Comparison of ENCODE assay signal across 9 cellular contexts in the genomic region with DNA sequence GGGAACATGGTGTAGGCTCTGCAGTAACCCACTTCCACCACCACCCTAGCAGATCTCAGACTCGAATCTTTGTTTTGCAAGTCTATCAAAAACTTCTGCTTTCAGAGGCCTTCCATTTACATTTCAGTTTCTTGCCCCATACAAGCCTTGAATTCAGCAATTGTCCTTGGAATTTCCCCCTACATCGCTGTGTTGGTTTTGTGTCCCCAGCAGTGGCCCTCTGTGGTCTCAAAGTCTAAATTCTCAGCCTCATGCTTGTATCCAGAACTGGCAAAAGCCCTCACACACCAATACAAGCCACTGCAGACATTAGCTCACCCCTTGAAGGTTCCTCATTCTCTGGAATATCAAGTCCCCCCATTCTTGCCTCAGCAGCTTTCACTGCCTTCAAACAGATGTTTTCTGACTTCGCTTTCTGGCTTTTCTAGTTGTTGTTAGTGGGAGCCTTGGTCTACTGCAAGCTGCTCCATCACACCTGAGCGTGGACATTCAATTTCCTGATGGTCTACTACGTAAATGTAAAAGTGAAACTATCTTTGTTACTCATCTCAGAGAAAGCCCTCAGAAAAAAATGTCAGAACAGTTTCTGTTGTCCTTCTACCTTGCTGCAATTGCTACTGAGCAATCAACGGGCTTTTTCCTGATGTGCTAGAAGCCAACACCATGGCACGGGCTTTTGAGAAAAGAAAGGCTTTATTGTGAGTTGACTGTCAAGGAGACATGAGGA. TPM values are rescaled to one million over a fixed set of nuclear protein-coding genes. Genes with fewer than 3 reads are reported as not detected.
DNase-seq lines count a peak whose midpoint lies in the region; ATAC-seq and TF ChIP-seq lines count a peak whose summit lies in the region.
"Had no signal": no experiment of that assay in that cellular context is flagged by ENCODE, and none has a peak within 500 bp of the region (broad histone marks: within the 10 kb centered on the region; RNA-seq: fewer than 3 reads in every experiment).

No MANE protein-coding gene starts in this region.

- peak overlapping the region; percentile 35 to 61 (median 42) for H3K27ac ChIP-seq in transverse colon
- H3K27ac ChIP-seq: VCaP had no signal

- intact Hi-C loops in activated T-helper 1 cell treated with anti-CD3 and anti-CD28 coated beads, Interleukin-12 subunit alpha, Interleukin-12 subunit beta, Interleukin-2, Interleukin-4 antibody, amounts not matched to agents 30 ng/mL and 10 ng/mL and 1 ng/mL, durations not matched to agents 14 hours and 24 hours and 36 hours (cut with micrococcal nuclease) = loop anchor here (2.0 to 5.0 kb wide), 4 partner anchors 13 to 1568 kb away; a partner anchor contains a TSS
- intact Hi-C loops in transverse colon (cut with DNase I; ENCODE audit: low total_unique reads) = no loop called here

- H3K4me3 Mint-ChIP-seq in activated naive CD4-positive, alpha-beta T cell treated with anti-CD3 and anti-CD28 coated beads, Interleukin-2, amount 10 ng/mL, durations not matched to agents 7 days and 5 days = peak overlapping the region; percentile 52
- H3K4me3 Mint-ChIP-seq in activated T-helper 1 cell treated with anti-CD3 and anti-CD28 coated beads, Interleukin-12 subunit alpha, Interleukin-12 subunit beta, Interleukin-2, Interleukin-4 antibody, amounts not matched to agents 30 ng/mL and 10 ng/mL and 1 ng/mL, durations not matched to agents 14 hours and 24 hours and 36 hours = peak overlapping the region; percentile 83

- H3K4me1 Mint-ChIP-seq in activated naive CD4-positive, alpha-beta T cell treated with anti-CD3 and anti-CD28 coated beads, Interleukin-2, amount 10 ng/mL, durations not matched to agents 7 days and 5 days = peaks cover 32% of the 10 kb centered on the region
- H3K4me1 Mint-ChIP-seq in activated T-helper 1 cell treated with anti-CD3 and anti-CD28 coated beads, Interleukin-12 subunit alpha, Interleukin-12 subunit beta, Interleukin-2, Interleukin-4 antibody, amounts not matched to agents 30 ng/mL and 10 ng/mL and 1 ng/mL, durations not matched to agents 14 hours and 24 hours and 36 hours (ENCODE audit: low read depth) = peaks cover 28% of the 10 kb centered on the region

- peak overlapping the region; percentile 90 for H3K27ac Mint-ChIP-seq in activated naive CD4-positive, alpha-beta T cell treated with anti-CD3 and anti-CD28 coated beads, Interleukin-2, amount 10 ng/mL, durations not matched to agents 7 days and 5 days
- peak overlapping the region; percentile 51 for H3K27ac Mint-ChIP-seq in activated T-helper 1 cell treated with anti-CD3 and anti-CD28 coated beads, Interleukin-12 subunit alpha, Interleukin-12 subunit beta, Interleukin-2, Interleukin-4 antibody, amounts not matched to agents 30 ng/mL and 10 ng/mL and 1 ng/mL, durations not matched to agents 14 hours and 24 hours and 36 hours

- in situ Hi-C loops in transverse colon (cut with MboI; ENCODE audit: low pct_ligation_motif_present in 1 of 4, low pct_unique_long_range_greater_than_20kb in 1 of 4, low sequenced_read_pairs in 3 of 4) = no loop called here

- 17 to 49% methylated on average over 1 to 7 of the region's 7 CpGs for WGBS in transverse colon (ENCODE audit: low coverage in 1 of 2), 2 donors

- TF ChIP-seq CTCF in transverse colon (IDR thresholded peaks at IDR 0.05) = no peak

- peaks cover 0 to 26% (median 12%) of the 10 kb centered on the region in 4 donors for H3K4me1 ChIP-seq in transverse colon

- ATAC-seq in HG03342 (IDR thresholded peaks at IDR 0.05; ENCODE audit: unreplicated experiment) = peak; percentile 46

- H3K27me3 ChIP-seq in transverse colon = no peaks in the 10 kb centered on the region

- no peak for TF ChIP-seq POLR2A in transverse colon (IDR thresholded peaks at IDR 0.05)

- no peak overlapping the region for H3K4me3 ChIP-seq in transverse colon

- peaks cover 4% of the 10 kb centered on the region for H3K36me3 Mint-ChIP-seq in activated naive CD4-positive, alpha-beta T cell treated with anti-CD3 and anti-CD28 coated beads, Interleukin-2, amount 10 ng/mL, durations not matched to agents 7 days and 5 days
- peaks cover 6% of the 10 kb centered on the region for H3K36me3 Mint-ChIP-seq in activated T-helper 1 cell treated with anti-CD3 and anti-CD28 coated beads, Interleukin-12 subunit alpha, Interleukin-12 subunit beta, Interleukin-2, Interleukin-4 antibody, amounts not matched to agents 30 ng/mL and 10 ng/mL and 1 ng/mL, durations not matched to agents 14 hours and 24 hours and 36 hours (ENCODE audit: low read depth)

- peaks cover 9% of the 10 kb centered on the region for H3K9me3 Mint-ChIP-seq in activated naive CD4-positive, alpha-beta T cell treated with anti-CD3 and anti-CD28 coated beads, Interleukin-2, amount 10 ng/mL, durations not matched to agents 7 days and 5 days
- H3K9me3 Mint-ChIP-seq in activated T-helper 1 cell treated with anti-CD3 and anti-CD28 coated beads, Interleukin-12 subunit alpha, Interleukin-12 subunit beta, Interleukin-2, Interleukin-4 antibody, amounts not matched to agents 30 ng/mL and 10 ng/mL and 1 ng/mL, durations not matched to agents 14 hours and 24 hours and 36 hours = no peaks in the 10 kb centered on the region

- H3K27me3 Mint-ChIP-seq in activated naive CD4-positive, alpha-beta T cell treated with anti-CD3 and anti-CD28 coated beads, Interleukin-2, amount 10 ng/mL, durations not matched to agents 7 days and 5 days = peaks cover 6% of the 10 kb centered on the region
- H3K27me3 Mint-ChIP-seq in activated T-helper 1 cell treated with anti-CD3 and anti-CD28 coated beads, Interleukin-12 subunit alpha, Interleukin-12 subunit beta, Interleukin-2, Interleukin-4 antibody, amounts not matched to agents 30 ng/mL and 10 ng/mL and 1 ng/mL, durations not matched to agents 14 hours and 24 hours and 36 hours (ENCODE audit: insufficient read depth) = no peaks in the 10 kb centered on the region

- H3K36me3 ChIP-seq in transverse colon = no peaks in the 10 kb centered on the region

- DNase-seq in activated naive CD4-positive, alpha-beta T cell treated with anti-CD3 and anti-CD28 coated beads, Interleukin-2, amount 10 ng/mL, durations not matched to agents 7 days and 5 days = peak; percentile 34
- no peak for DNase-seq in activated naive CD4-positive, alpha-beta T cell treated with Interleukin-2 at 50 U/mL for 16 hours
- peak; percentile 13 for DNase-seq in activated T-helper 1 cell treated with anti-CD3 and anti-CD28 coated beads, Interleukin-12 subunit alpha, Interleukin-12 subunit beta, Interleukin-2, Interleukin-4 antibody, amounts not matched to agents 30 ng/mL and 10 ng/mL and 1 ng/mL, durations not matched to agents 14 hours and 24 hours and 36 hours (ENCODE audit: low spot score)
- DNase-seq in transverse colon (no peak), SHP77 (lab: John Stamatoyannopoulos, UW) (no peak), GDM1 (lab: John Stamatoyannopoulos, UW) (no peak)
- no peak for DNase-seq in activated CD8-positive, alpha-beta memory T cell treated with anti-CD3 and anti-CD28 coated beads for 24 hours

- no peak for TF ChIP-seq EP300 in transverse colon (IDR thresholded peaks at IDR 0.05; ENCODE audit: low read depth)

- no peaks in the 10 kb centered on the region for H3K9me3 ChIP-seq in transverse colon

- CTCF ChIA-PET in activated naive CD4-positive, alpha-beta T cell treated with anti-CD3 and anti-CD28 coated beads, Interleukin-2, amount 10 ng/mL, durations not matched to agents 7 days and 5 days (lab: Charles Lee) = interaction anchor here (1.2 to 4.7 kb wide), 4 partner anchors 12 to 29 kb away, joined by 3 to 39 read pairs (median 10); no protein-coding TSS in a partner anchor

RNA-seq across cellular contexts. Expression of a gene that starts 1.8 kb away (rescaled TPM):
- total RNA-seq in activated T-helper 1 cell treated with anti-CD3 and anti-CD28 coated beads, Interleukin-12 subunit alpha, Interleukin-12 subunit beta, Interleukin-2, Interleukin-4 antibody, amounts not matched to agents 30 ng/mL and 10 ng/mL and 1 ng/mL, durations not matched to agents 14 hours and 24 hours and 36 hours = 40.3 and 41.2 TPM in 2 replicates
- 10 to 100 TPM; 26.3 to 69.5 (median 56.4) TPM for total RNA-seq in transverse colon

Comparison
In these comparisons a context has a peak if more than half of its experiments do, and no peak if none do; other contexts are left out.
1. DNase-seq: peak in activated naive CD4-positive, alpha-beta T cell treated with anti-CD3 and anti-CD28 coated beads, Interleukin-2, amount 10 ng/mL, durations not matched to agents 7 days and 5 days (single experiment) and activated T-helper 1 cell treated with anti-CD3 and anti-CD28 coated beads, Interleukin-12 subunit alpha, Interleukin-12 subunit beta, Interleukin-2, Interleukin-4 antibody, amounts not matched to agents 30 ng/mL and 10 ng/mL and 1 ng/mL, durations not matched to agents 14 hours and 24 hours and 36 hours (single experiment); none in activated naive CD4-positive, alpha-beta T cell treated with Interleukin-2 at 50 U/mL for 16 hours (single experiment), transverse colon (single experiment), activated CD8-positive, alpha-beta memory T cell treated with anti-CD3 and anti-CD28 coated beads for 24 hours (single experiment), SHP77 (0 of 2) and GDM1 (single experiment).